Comparison of ENCODE assay signal across 8 cellular contexts in genomic region chr19:34217952-34218817, GRCh38. TPM values are rescaled to one million over a fixed set of nuclear protein-coding genes. Genes with fewer than 3 reads are reported as not detected.
DNase-seq lines count a peak whose midpoint lies in the region; ATAC-seq and TF ChIP-seq lines count a peak whose summit lies in the region.

No MANE protein-coding gene starts in this region.

- ATAC-seq in heart right ventricle (no peak), GM19455 (IDR thresholded peaks at IDR 0.05; ENCODE audit: unreplicated experiment) (no peak)
- ATAC-seq in activated naive CD8-positive, alpha-beta T cell treated with anti-CD3 and anti-CD28 coated beads, Interleukin-2, amount 50 U/mL, for 24 hours, result peak; percentile 91

- DNase-seq in cardiac muscle cell (ENCODE audit: low read depth in 1 of 2, low spot score in 1 of 2), result peak in 1 of 2 donors; percentile 91
- DNase-seq in heart right ventricle, result no peak
- DNase-seq in LoVo (ENCODE audit: low spot score), result peak; percentile 73
- peak; percentile 67 for DNase-seq in T follicular helper cell (ENCODE audit: low read depth)
- peak; percentile 55 for DNase-seq in activated naive CD8-positive, alpha-beta T cell treated with anti-CD3 and anti-CD28 coated beads, Interleukin-2, amount 50 U/mL, for 24 hours
- DNase-seq in mucosa of gallbladder (ENCODE audit: low spot score), result peak; percentile 37
- no peak for DNase-seq in Kasumi-1 (lab: John Stamatoyannopoulos, UW)

- no peaks in the 10 kb centered on the region for H3K27me3 Mint-ChIP-seq in activated naive CD8-positive, alpha-beta T cell treated with anti-CD3 and anti-CD28 coated beads, Interleukin-2, amount 50 U/mL, for 24 hours

- 85 to 90% methylated on average over 18 of the region's 18 CpGs for WGBS in heart right ventricle, 2 donors

- peaks cover 55% of the 10 kb centered on the region for H3K36me3 Mint-ChIP-seq in activated naive CD8-positive, alpha-beta T cell treated with anti-CD3 and anti-CD28 coated beads, Interleukin-2, amount 50 U/mL, for 24 hours (ENCODE audit: low read depth)

- peaks cover 52% of the 10 kb centered on the region for H3K36me3 ChIP-seq in cardiac muscle cell
- H3K36me3 ChIP-seq in heart right ventricle, result peaks cover 0 to 99% (median 35%) of the 10 kb centered on the region in 9 donors

- peak overlapping the region; percentile 79 for H3K27ac Mint-ChIP-seq in activated naive CD8-positive, alpha-beta T cell treated with anti-CD3 and anti-CD28 coated beads, Interleukin-2, amount 50 U/mL, for 24 hours

- H3K4me1 Mint-ChIP-seq in activated naive CD8-positive, alpha-beta T cell treated with anti-CD3 and anti-CD28 coated beads, Interleukin-2, amount 50 U/mL, for 24 hours, result peaks cover 31% of the 10 kb centered on the region

- H3K9me3 ChIP-seq in cardiac muscle cell (ENCODE audit: low read depth) (no peaks in the 10 kb centered on the region), heart right ventricle (no peaks in the 10 kb centered on the region)

- TF ChIP-seq CTCF in cardiac muscle cell (IDR thresholded peaks at IDR 0.05; ENCODE audit: low read depth, low read length) (no peak), heart right ventricle (IDR thresholded peaks at IDR 0.05) (no peak)

- H3K4me1 ChIP-seq in cardiac muscle cell (ENCODE audit: low read depth) (no peaks in the 10 kb centered on the region), heart right ventricle (peaks cover 0 to 12% (median 0%) of the 10 kb centered on the region in 9 donors)

- H3K27me3 ChIP-seq in cardiac muscle cell (no peaks in the 10 kb centered on the region), heart right ventricle (no peaks in the 10 kb centered on the region)

- H3K27ac ChIP-seq in cardiac muscle cell, result peak overlapping the region; percentile 51
- no peak overlapping the region for H3K27ac ChIP-seq in heart right ventricle

- intact Hi-C loops in heart right ventricle (cut with DNase I), result loop anchor here in 1 of 10 donors (5.0 kb wide), 1 partner anchor 36 kb away; no protein-coding TSS in a partner anchor

- H3K4me3 Mint-ChIP-seq in activated naive CD8-positive, alpha-beta T cell treated with anti-CD3 and anti-CD28 coated beads, Interleukin-2, amount 50 U/mL, for 24 hours, result peak overlapping the region; percentile 46

- H3K9me3 Mint-ChIP-seq in activated naive CD8-positive, alpha-beta T cell treated with anti-CD3 and anti-CD28 coated beads, Interleukin-2, amount 50 U/mL, for 24 hours, result no peaks in the 10 kb centered on the region

- H3K4me3 ChIP-seq in cardiac muscle cell (no peak overlapping the region), heart right ventricle (no peak overlapping the region)

RNA-seq across cellular contexts. Expression of gene GARRE1, which starts 36.2 kb away (rescaled TPM):
- total RNA-seq in cardiac muscle cell (21.6 and 28.6 TPM in 2 replicates), heart right ventricle (10 to 100 TPM; 17.1 to 28.9 (median 23.7) TPM), mucosa of gallbladder (27.7 TPM)
- polyA plus RNA-seq in cardiac muscle cell (7.9 and 15.1 TPM in 2 replicates), heart right ventricle (10 to 100 TPM in 1 of 2 donors, 1 to 10 TPM in 1; 7.1 to 10.2 TPM)

RNA-seq across cellular contexts. Expression of gene LSM14A, which starts 45.9 kb away (rescaled TPM):
- 115 and 203 TPM in 2 replicates for total RNA-seq in cardiac muscle cell
- 88.5 and 133 TPM in 2 replicates for polyA plus RNA-seq in cardiac muscle cell
- 10 to 100 TPM; 57.8 to 78.0 (median 66.1) TPM for total RNA-seq in heart right ventricle
- polyA plus RNA-seq in heart right ventricle, result 10 to 100 TPM; 44.7 to 67.3 TPM
- 91.3 TPM for total RNA-seq in mucosa of gallbladder

Comparison
In these comparisons a context has a peak if more than half of its experiments do, and no peak if none do; other contexts are left out.
1. DNase-seq: peak in LoVo (single experiment), T follicular helper cell (single experiment), activated naive CD8-positive, alpha-beta T cell treated with anti-CD3 and anti-CD28 coated beads, Interleukin-2, amount 50 U/mL, for 24 hours (single experiment) and mucosa of gallbladder (single experiment); none in heart right ventricle (0 of 2) and Kasumi-1 (0 of 2).